ENCODE assay signal across 10 cellular contexts in the genomic region with DNA sequence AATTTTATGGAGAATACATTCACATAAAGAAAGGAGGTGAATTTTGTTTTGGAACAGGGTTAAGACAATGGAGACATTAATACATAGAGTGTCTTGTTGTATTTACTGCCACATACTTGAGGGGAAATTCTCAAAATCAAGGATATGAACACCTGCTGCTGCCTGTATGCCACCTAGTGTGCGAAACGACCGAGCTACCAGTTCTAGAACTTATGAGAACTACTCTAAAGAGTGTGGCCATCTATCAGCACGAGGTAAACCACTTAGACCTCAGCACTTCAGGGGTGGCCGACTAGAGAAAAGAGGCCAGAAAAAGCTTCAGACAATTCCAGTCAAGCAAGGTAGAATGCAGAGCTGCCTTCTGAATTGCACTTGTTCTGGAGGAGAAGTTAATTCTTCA. TPM values are rescaled to one million over a fixed set of nuclear protein-coding genes. Genes with fewer than 3 reads are reported as not detected.
DNase-seq lines count a peak whose midpoint lies in the region; ATAC-seq and TF ChIP-seq lines count a peak whose summit lies in the region.
"Had no signal": no experiment of that assay in that cellular context is flagged by ENCODE, and none has a peak within 500 bp of the region (broad histone marks: within the 10 kb centered on the region; RNA-seq: fewer than 3 reads in every experiment).

No MANE protein-coding gene starts in this region.

- H3K27me3 ChIP-seq in neutrophil, result no peaks in the 10 kb centered on the region

- peak overlapping the region; percentile 22 for H3K27ac ChIP-seq in neutrophil

- TF ChIP-seq CTCF in neutrophil (IDR thresholded peaks at IDR 0.05), result no peak

- peak overlapping the region; percentile 87 for H3K27ac Mint-ChIP-seq in activated T-cell treated with anti-CD3 and anti-CD28 coated beads, Interleukin-2, amount 50 U/mL, for 24 hours
- H3K27ac Mint-ChIP-seq in activated naive CD4-positive, alpha-beta T cell treated with anti-CD3 and anti-CD28 coated beads, Interleukin-2, amount 50 U/mL, for 72 hours, result peak overlapping the region; percentile 23 to 50

- no peaks in the 10 kb centered on the region for H3K9me3 ChIP-seq in neutrophil

- ATAC-seq in activated T-cell treated with anti-CD3 and anti-CD28 coated beads, Interleukin-2, amount 50 U/mL, for 4 hours, result no peak
- no peak for ATAC-seq in activated naive CD4-positive, alpha-beta T cell treated with anti-CD3 and anti-CD28 coated beads, Interleukin-2, amount 50 U/mL, for 72 hours

- no peaks in the 10 kb centered on the region for H3K27me3 Mint-ChIP-seq in activated T-cell treated with anti-CD3 and anti-CD28 coated beads, Interleukin-2, amount 50 U/mL, for 24 hours
- no peaks in the 10 kb centered on the region for H3K27me3 Mint-ChIP-seq in activated T-cell treated with anti-CD3 and anti-CD28 coated beads, Interleukin-2, amount 50 U/mL, for 4 hours (ENCODE audit: low read depth)

- no peak overlapping the region for H3K4me3 Mint-ChIP-seq in activated T-cell treated with anti-CD3 and anti-CD28 coated beads, Interleukin-2, amount 50 U/mL, for 24 hours
- H3K4me3 Mint-ChIP-seq in activated T-cell treated with anti-CD3 and anti-CD28 coated beads, Interleukin-2, amount 50 U/mL, for 4 hours, result no peak overlapping the region

- H3K4me1 ChIP-seq in neutrophil (ENCODE audit: control insufficient read depth in 1 of 2, insufficient read depth in 1 of 2, low read depth in 1 of 2, low read length in 1 of 2), result peaks cover 15 to 16% of the 10 kb centered on the region in 2 experiments

- peaks cover 61% of the 10 kb centered on the region for H3K36me3 Mint-ChIP-seq in activated T-cell treated with anti-CD3 and anti-CD28 coated beads, Interleukin-2, amount 50 U/mL, for 24 hours (ENCODE audit: low read depth)
- peaks cover 16% of the 10 kb centered on the region for H3K36me3 Mint-ChIP-seq in activated T-cell treated with anti-CD3 and anti-CD28 coated beads, Interleukin-2, amount 50 U/mL, for 4 hours (ENCODE audit: insufficient read depth)
- peaks cover 9 to 12% of the 10 kb centered on the region in 2 donors for H3K36me3 Mint-ChIP-seq in activated naive CD4-positive, alpha-beta T cell treated with anti-CD3 and anti-CD28 coated beads, Interleukin-2, amount 50 U/mL, for 72 hours

- H3K9me3 Mint-ChIP-seq in activated T-cell treated with anti-CD3 and anti-CD28 coated beads, Interleukin-2, amount 50 U/mL, for 24 hours, result no peaks in the 10 kb centered on the region
- H3K9me3 Mint-ChIP-seq in activated T-cell treated with anti-CD3 and anti-CD28 coated beads, Interleukin-2, amount 50 U/mL, for 4 hours, result no peaks in the 10 kb centered on the region
- no peaks in the 10 kb centered on the region for H3K9me3 Mint-ChIP-seq in activated naive CD4-positive, alpha-beta T cell treated with anti-CD3 and anti-CD28 coated beads, Interleukin-2, amount 50 U/mL, for 72 hours

- peaks cover 22% of the 10 kb centered on the region for H3K4me1 Mint-ChIP-seq in activated T-cell treated with anti-CD3 and anti-CD28 coated beads, Interleukin-2, amount 50 U/mL, for 24 hours (ENCODE audit: low read depth)
- peaks cover 12% of the 10 kb centered on the region for H3K4me1 Mint-ChIP-seq in activated T-cell treated with anti-CD3 and anti-CD28 coated beads, Interleukin-2, amount 50 U/mL, for 4 hours (ENCODE audit: low read depth)

- no peak overlapping the region for H3K4me3 ChIP-seq in neutrophil (ENCODE audit: low read depth in 1 of 2, low read length in 1 of 2)

- H3K36me3 ChIP-seq in neutrophil, result peaks cover 37% of the 10 kb centered on the region

- no peak for DNase-seq in activated T-cell treated with anti-CD3 and anti-CD28 coated beads, Interleukin-2, amount 50 U/mL, for 24 hours
- DNase-seq in activated T-cell treated with anti-CD3 and anti-CD28 coated beads, Interleukin-2, amount 50 U/mL, for 4 hours, result no peak
- peak; percentile 50 for DNase-seq in NAMALWA (ENCODE audit: low spot score)
- DNase-seq in activated naive CD4-positive, alpha-beta T cell treated with anti-CD3 and anti-CD28 coated beads, Interleukin-2, amount 50 U/mL, for 72 hours (ENCODE audit: low spot score in 2 of 2), result no peak
- DNase-seq in dedifferentiated amniotic fluid mesenchymal stem cell (ENCODE audit: extremely low spot score), result no peak
- no peak for DNase-seq in 8988T
- no peak for DNase-seq in NCI-H1694 treated with DMSO at 0.1 percent for 48 hours (lab: John Stamatoyannopoulos, UW)
- DNase-seq: activated CD4-positive, CD25-positive, alpha-beta regulatory T cell; mesendoderm had no signal

RNA-seq across cellular contexts. Expression of a gene that starts 1.5 kb away (rescaled TPM):
- 1 to 10 TPM in 2 of 3 donors, under 1 TPM in 1; 0.83 to 2.0 (median 1.7) TPM for total RNA-seq in activated T-cell treated with anti-CD3 and anti-CD28 coated beads, Interleukin-2, amount 50 U/mL, for 4 hours
- 1 to 10 TPM; 4.3 to 6.0 TPM for total RNA-seq in activated naive CD4-positive, alpha-beta T cell treated with anti-CD3 and anti-CD28 coated beads, Interleukin-2, amount 50 U/mL, for 72 hours

RNA-seq across cellular contexts. Expression of a gene that starts 50.4 kb away (rescaled TPM):
- total RNA-seq in activated T-cell treated with anti-CD3 and anti-CD28 coated beads, Interleukin-2, amount 50 U/mL, for 4 hours, result 100 to 1,000 TPM; 113 to 129 (median 121) TPM
- 100 to 1,000 TPM; 130 to 147 TPM for total RNA-seq in activated naive CD4-positive, alpha-beta T cell treated with anti-CD3 and anti-CD28 coated beads, Interleukin-2, amount 50 U/mL, for 72 hours
